Comparison of ENCODE assay signal across 18 cellular contexts in genomic region chr1:64320470-64320869, GRCh38.
DNase-seq lines count a peak whose midpoint lies in the region; ATAC-seq and TF ChIP-seq lines count a peak whose summit lies in the region.
"Had no signal": no experiment of that assay in that cellular context is flagged by ENCODE, and none has a peak within 500 bp of the region (broad histone marks: within the 10 kb centered on the region; RNA-seq: fewer than 3 reads in every experiment).

No MANE protein-coding gene starts in this region.

- H3K4ac ChIP-seq in IMR-90 (ENCODE audit: low read depth, low read length), result no peak overlapping the region

- H3K23ac ChIP-seq in IMR-90 (ENCODE audit: low read depth, low read length), result no peak overlapping the region

- no peak for TF ChIP-seq CTCF in IMR-90 (conservative IDR thresholded peaks at IDR 0.05; ENCODE audit: low read depth, low read length)
- TF ChIP-seq CTCF in left lung (IDR thresholded peaks at IDR 0.05), result no peak
- no peak for TF ChIP-seq CTCF in BE2C (IDR thresholded peaks at IDR 0.05; ENCODE audit: low read depth, low read length)

- H2BK20ac ChIP-seq in IMR-90 (ENCODE audit: low read depth, low read length), result no peak overlapping the region

- no peaks in the 10 kb centered on the region for H3K79me1 ChIP-seq in IMR-90 (ENCODE audit: low read depth in 1 of 2, low read length in 2 of 2)

- H3K27me3 ChIP-seq in IMR-90 (ENCODE audit: control insufficient read depth, insufficient read depth, low read length) (peaks cover 4% of the 10 kb centered on the region; the same call in 1 of the 2 replicates), left lung (no peaks in the 10 kb centered on the region), BE2C (no peaks in the 10 kb centered on the region)
- H3K27me3 ChIP-seq: ovary, testis had no signal

- peak; percentile 60 to 77 for DNase-seq in AML-193 (lab: John Stamatoyannopoulos, UW)
- peak; percentile 18 for DNase-seq in IMR-90
- DNase-seq in UCSD-AML1 (lab: John Stamatoyannopoulos, UW; ENCODE audit: unreplicated experiment), result peak; percentile 16
- no peak for DNase-seq in left lung
- DNase-seq in Ammon's horn (ENCODE audit: low spot score), result no peak
- no peak for DNase-seq in NCI-H1092 treated with DMSO at 0.1 percent for 48 hours (lab: John Stamatoyannopoulos, UW)
- no peak for DNase-seq in BE2C
- DNase-seq: activated CD4-positive, alpha-beta memory T cell treated with anti-CD3 and anti-CD28 coated beads for 36 hours; activated effector memory CD4-positive, alpha-beta T cell treated with Interleukin-2 at 50 U/mL for 16 hours; DMS79; NCI-H2029 treated with DMSO at 0.1 percent for 48 hours; NCI-H69; ovary; stimulated activated CD4-positive, alpha-beta T cell treated with anti-CD3 and anti-CD28 coated beads, Interleukin-12 subunit alpha, Interleukin-12 subunit beta, amount 100 ng/mL, for 4 hours; T-helper 9 cell; testis had no signal

- no peak for TF ChIP-seq POLR2A in IMR-90 (IDR thresholded peaks at IDR 0.05; ENCODE audit: low read depth, low read length)

- no peak overlapping the region for H2BK15ac ChIP-seq in IMR-90 (ENCODE audit: low read depth, low read length)

- H3K18ac ChIP-seq in IMR-90 (ENCODE audit: low read depth, low read length), result no peak overlapping the region

- no peak overlapping the region for H4K5ac ChIP-seq in IMR-90 (ENCODE audit: low read depth, low read length)

- WGBS in IMR-90 (ENCODE audit: extremely low coverage in 2 of 2, insufficient read length in 1 of 2), 2 experiments, result no CpG with 5 or more reads among the region's 4 CpGs

- H2AFZ ChIP-seq in IMR-90 (replicated peaks; ENCODE audit: low read length, poor library complexity), result no peak overlapping the region

- CTCF ChIA-PET in IMR-90 (lab: Yijun Ruan, JAX), result interaction anchor here (1.6 kb wide), 1 partner anchor 11 kb away, joined by 3 read pairs; no protein-coding TSS in a partner anchor

- POLR2A ChIA-PET in IMR-90 (lab: Charles Lee; ENCODE audit: unreplicated experiment), result no interaction called here

- no peak overlapping the region for H2BK5ac ChIP-seq in IMR-90 (ENCODE audit: low read depth, low read length, poor library complexity, severe bottlenecking)

- no TSS peak for BruUV-seq in IMR-90 (replicated peaks; lab: Mats Ljungman, UMichigan)

- H3K9me1 ChIP-seq in IMR-90 (ENCODE audit: insufficient read depth, low read length), result no peaks in the 10 kb centered on the region; the same call in 1 of the 2 replicates

- H3K36me3 ChIP-seq in IMR-90 (ENCODE audit: control insufficient read depth, insufficient read depth, low read length), result no peaks in the 10 kb centered on the region
- no peaks in the 10 kb centered on the region for H3K36me3 ChIP-seq in left lung
- no peaks in the 10 kb centered on the region for H3K36me3 ChIP-seq in BE2C
- H3K36me3 ChIP-seq: ovary had no signal

- H3K27ac ChIP-seq in IMR-90 (ENCODE audit: insufficient read depth, low read length) (no peak overlapping the region), left lung (no peak overlapping the region)
- H3K27ac ChIP-seq: KMS-11, ovary, testis had no signal

- H3K4me1 ChIP-seq in IMR-90 (ENCODE audit: control insufficient read depth, insufficient read depth, low read length), result peaks cover 2% of the 10 kb centered on the region; the same call in 1 of the 2 replicates
- H3K4me1 ChIP-seq in left lung, result peaks cover 0 to 3% of the 10 kb centered on the region in 2 donors
- H3K4me1 ChIP-seq in BE2C, result no peaks in the 10 kb centered on the region
- H3K4me1 ChIP-seq: testis had no signal

- dilution Hi-C loops in IMR-90 (cut with HindIII; ENCODE audit: low sequenced_read_pairs, unreplicated experiment), result no loop called here

- H4K8ac ChIP-seq in IMR-90 (ENCODE audit: low read depth in 2 of 2, low read length in 2 of 2), result no peak overlapping the region

- in situ Hi-C loops in IMR-90 (cut with MboI; ENCODE audit: low sequenced_read_pairs), result no loop called here

- H3K9me3 ChIP-seq in IMR-90 (ENCODE audit: control insufficient read depth, insufficient read depth, low read length) (no peaks in the 10 kb centered on the region), left lung (no peaks in the 10 kb centered on the region), BE2C (no peaks in the 10 kb centered on the region)
- H3K9me3 ChIP-seq: ovary, testis had no signal

- H4K91ac ChIP-seq in IMR-90 (ENCODE audit: insufficient read depth, low read depth, low read length), result no peak overlapping the region

- H3K4me2 ChIP-seq in IMR-90 (ENCODE audit: low read depth, low read length), result no peak overlapping the region
- H3K4me2 ChIP-seq: KMS-11 had no signal

- ATAC-seq in IMR-90 (ENCODE audit: low read depth) (peak; percentile 48), left lung (peak; percentile 59), GM18519 (IDR thresholded peaks at IDR 0.05; ENCODE audit: low FRiP score, unreplicated experiment) (no peak)

- no peak overlapping the region for H3K56ac ChIP-seq in IMR-90 (ENCODE audit: extremely low read depth, insufficient read depth, low read length)

- no peaks in the 10 kb centered on the region for H4K20me1 ChIP-seq in IMR-90 (ENCODE audit: insufficient read depth, low read length)

- H3K9ac ChIP-seq in IMR-90 (ENCODE audit: low read depth, low read length), result no peak overlapping the region
- H3K9ac ChIP-seq: KMS-11 had no signal

- intact Hi-C loops in IMR-90 (cut with micrococcal nuclease), result no loop called here
- intact Hi-C loops in left lung (cut with DNase I), result no loop called here

- no peak overlapping the region for H3K4me3 ChIP-seq in IMR-90 (ENCODE audit: insufficient read depth, low read depth, low read length)
- no peak overlapping the region for H3K4me3 ChIP-seq in left lung
- no peak overlapping the region for H3K4me3 ChIP-seq in BE2C (ENCODE audit: low read depth, low read length)
- H3K4me3 ChIP-seq: ovary, testis had no signal

- H2AK5ac ChIP-seq in IMR-90 (ENCODE audit: low read depth, low read length), result no peak overlapping the region

- no peak overlapping the region for H3K14ac ChIP-seq in IMR-90 (replicated peaks; ENCODE audit: low read depth, low read length)

- H2BK120ac ChIP-seq in IMR-90 (ENCODE audit: low read depth, low read length), result no peak overlapping the region

- H2AK9ac ChIP-seq in IMR-90 (replicated peaks; ENCODE audit: low read depth, low read length, poor library complexity), result no peak overlapping the region

- TF ChIP-seq RAD21 in IMR-90 (IDR thresholded peaks at IDR 0.05; ENCODE audit: low read length), result no peak

TF ChIP-seq in IMR-90, 13 proteins besides CTCF, POLR2A, EP300 and RAD21:
- TF ChIP-seq CEBPB (IDR thresholded peaks at IDR 0.05; ENCODE audit: low read depth, low read length) (peak; percentile 27; the same call in 1 of the 2 replicates), NFE2L2 (IDR thresholded peaks at IDR 0.05; ENCODE audit: low read depth, low read length) (no peak), MXI1 (IDR thresholded peaks at IDR 0.05; ENCODE audit: borderline replicate concordance, low read depth, low read length) (peak; percentile 20; the same call in 1 of the 2 replicates)
TF ChIP-seq in IMR-90: peak in this region for 2.

Comparison
In these comparisons a context has a peak if more than half of its experiments do, and no peak if none do; other contexts are left out.
1. DNase-seq: peak in AML-193 (2 of 2), IMR-90 (single experiment) and UCSD-AML1 (single experiment); none in left lung (0 of 2), Ammon's horn (single experiment), NCI-H1092 treated with DMSO at 0.1 percent for 48 hours (single experiment) and BE2C (single experiment).